In genomic region chr1:21307663-21308062, GRCh38 we compare ENCODE assay signal across 11 cellular contexts. TPM values are rescaled to one million over a fixed set of nuclear protein-coding genes. Genes with fewer than 3 reads are reported as not detected.
A peak's percentile ranks its signal among the peaks of the same experiment; 100 is the strongest.
DNase-seq lines count a peak whose midpoint lies in the region; ATAC-seq and TF ChIP-seq lines count a peak whose summit lies in the region.
"Had no signal": no experiment of that assay in that cellular context is flagged by ENCODE, and none has a peak within 500 bp of the region (broad histone marks: within the 10 kb centered on the region; RNA-seq: fewer than 3 reads in every experiment).

No MANE protein-coding gene starts in this region.

- no peak overlapping the region for H3K4me3 ChIP-seq in H7 (ENCODE audit: insufficient read depth, low read depth, low read length)
- H3K4me3 ChIP-seq in left lung = no peak overlapping the region

- H3K4me1 ChIP-seq in left lung = peaks cover 7 to 50% of the 10 kb centered on the region in 2 donors

- ATAC-seq in naive B cell (ENCODE audit: low read depth in 2 of 2) (no peak), left lung (no peak), HG03175 (IDR thresholded peaks at IDR 0.05; ENCODE audit: unreplicated experiment) (no peak)

- peaks cover 9% of the 10 kb centered on the region for H3K36me3 Mint-ChIP-seq in activated T-helper 1 cell treated with anti-CD3 and anti-CD28 coated beads, Interleukin-12 subunit alpha, Interleukin-12 subunit beta, Interleukin-2, Interleukin-4 antibody, amounts not matched to agents 30 ng/mL and 10 ng/mL and 1 ng/mL, durations not matched to agents 14 hours and 24 hours and 36 hours (ENCODE audit: low read depth)
- peaks cover 0 to 7% of the 10 kb centered on the region in 2 donors for H3K36me3 Mint-ChIP-seq in naive B cell

- H3K4me1 Mint-ChIP-seq in activated T-helper 1 cell treated with anti-CD3 and anti-CD28 coated beads, Interleukin-12 subunit alpha, Interleukin-12 subunit beta, Interleukin-2, Interleukin-4 antibody, amounts not matched to agents 30 ng/mL and 10 ng/mL and 1 ng/mL, durations not matched to agents 14 hours and 24 hours and 36 hours (ENCODE audit: low read depth) = peaks cover 48% of the 10 kb centered on the region
- H3K4me1 Mint-ChIP-seq in naive B cell = peaks cover 37 to 55% (median 48%) of the 10 kb centered on the region in 3 donors

- peak overlapping the region; percentile 80 for H3K27ac Mint-ChIP-seq in activated T-helper 1 cell treated with anti-CD3 and anti-CD28 coated beads, Interleukin-12 subunit alpha, Interleukin-12 subunit beta, Interleukin-2, Interleukin-4 antibody, amounts not matched to agents 30 ng/mL and 10 ng/mL and 1 ng/mL, durations not matched to agents 14 hours and 24 hours and 36 hours
- peak overlapping the region in 5 of 6 donors; percentile 21 to 90 (median 63) for H3K27ac Mint-ChIP-seq in naive B cell

- no peaks in the 10 kb centered on the region for H3K9me3 ChIP-seq in left lung

- H3K27me3 ChIP-seq in H7 (ENCODE audit: control insufficient read depth, insufficient read depth, low read length) (no peaks in the 10 kb centered on the region), left lung (no peaks in the 10 kb centered on the region)

- no peak overlapping the region for H3K4me3 Mint-ChIP-seq in activated T-helper 1 cell treated with anti-CD3 and anti-CD28 coated beads, Interleukin-12 subunit alpha, Interleukin-12 subunit beta, Interleukin-2, Interleukin-4 antibody, amounts not matched to agents 30 ng/mL and 10 ng/mL and 1 ng/mL, durations not matched to agents 14 hours and 24 hours and 36 hours
- H3K4me3 Mint-ChIP-seq in naive B cell = no peak overlapping the region

- TF ChIP-seq CTCF in C4-2B (conservative IDR thresholded peaks at IDR 0.05) (no peak), left lung (IDR thresholded peaks at IDR 0.05) (no peak)

- intact Hi-C loops in activated T-helper 1 cell treated with anti-CD3 and anti-CD28 coated beads, Interleukin-12 subunit alpha, Interleukin-12 subunit beta, Interleukin-2, Interleukin-4 antibody, amounts not matched to agents 30 ng/mL and 10 ng/mL and 1 ng/mL, durations not matched to agents 14 hours and 24 hours and 36 hours (cut with micrococcal nuclease) = no loop called here
- intact Hi-C loops in left lung (cut with DNase I) = no loop called here

- H3K27me3 Mint-ChIP-seq in activated T-helper 1 cell treated with anti-CD3 and anti-CD28 coated beads, Interleukin-12 subunit alpha, Interleukin-12 subunit beta, Interleukin-2, Interleukin-4 antibody, amounts not matched to agents 30 ng/mL and 10 ng/mL and 1 ng/mL, durations not matched to agents 14 hours and 24 hours and 36 hours (ENCODE audit: insufficient read depth) = no peaks in the 10 kb centered on the region
- no peaks in the 10 kb centered on the region for H3K27me3 Mint-ChIP-seq in naive B cell

- peak overlapping the region; percentile 44; the same call in 1 of the 2 replicates for H3K27ac ChIP-seq in C4-2B
- H3K27ac ChIP-seq in left lung = no peak overlapping the region

- H3K36me3 ChIP-seq in H7 (replicated peaks; ENCODE audit: control insufficient read depth, insufficient read depth, low read length) (no peaks in the 10 kb centered on the region), left lung (no peaks in the 10 kb centered on the region)

- no peaks in the 10 kb centered on the region for H3K9me3 Mint-ChIP-seq in activated T-helper 1 cell treated with anti-CD3 and anti-CD28 coated beads, Interleukin-12 subunit alpha, Interleukin-12 subunit beta, Interleukin-2, Interleukin-4 antibody, amounts not matched to agents 30 ng/mL and 10 ng/mL and 1 ng/mL, durations not matched to agents 14 hours and 24 hours and 36 hours
- peaks cover 0 to 2% (median 0%) of the 10 kb centered on the region in 7 donors for H3K9me3 Mint-ChIP-seq in naive B cell

- peak; percentile 81 for DNase-seq in H7
- DNase-seq in activated T-helper 1 cell treated with anti-CD3 and anti-CD28 coated beads, Interleukin-12 subunit alpha, Interleukin-12 subunit beta, Interleukin-2, Interleukin-4 antibody, amounts not matched to agents 30 ng/mL and 10 ng/mL and 1 ng/mL, durations not matched to agents 14 hours and 24 hours and 36 hours (ENCODE audit: low spot score) = no peak
- DNase-seq in naive B cell = no peak
- no peak for DNase-seq in GM19240 (ENCODE audit: insufficient read length, low spot score)
- DNase-seq in left lung = no peak
- no peak for DNase-seq in middle frontal gyrus (ENCODE audit: extremely low spot score, low spot score)
- DNase-seq: DMS79 treated with DMSO at 0.1 percent for 48 hours, kidney glomerular epithelial cell, NCI-H345 had no signal

RNA-seq across cellular contexts. Expression of gene ECE1, which starts 17.4 kb away (rescaled TPM):
- 46.4 and 53.8 TPM in 2 replicates for total RNA-seq in H7 (2014; rRNA removed; shearing (Covaris generic))
- 139 and 140 TPM in 2 replicates for total RNA-seq in activated T-helper 1 cell treated with anti-CD3 and anti-CD28 coated beads, Interleukin-12 subunit alpha, Interleukin-12 subunit beta, Interleukin-2, Interleukin-4 antibody, amounts not matched to agents 30 ng/mL and 10 ng/mL and 1 ng/mL, durations not matched to agents 14 hours and 24 hours and 36 hours
- polyA plus RNA-seq in naive B cell (ENCODE audit: low read depth in 6 of 6) = 10 to 100 TPM in 5 of 6 donors, 1 to 10 TPM in 1; 6.9 to 44.5 (median 20.8) TPM
- total RNA-seq in left lung = 100 to 1,000 TPM in 1 of 2 donors, 10 to 100 TPM in 1; 91.7 to 107 TPM
